In the genomic region with DNA sequence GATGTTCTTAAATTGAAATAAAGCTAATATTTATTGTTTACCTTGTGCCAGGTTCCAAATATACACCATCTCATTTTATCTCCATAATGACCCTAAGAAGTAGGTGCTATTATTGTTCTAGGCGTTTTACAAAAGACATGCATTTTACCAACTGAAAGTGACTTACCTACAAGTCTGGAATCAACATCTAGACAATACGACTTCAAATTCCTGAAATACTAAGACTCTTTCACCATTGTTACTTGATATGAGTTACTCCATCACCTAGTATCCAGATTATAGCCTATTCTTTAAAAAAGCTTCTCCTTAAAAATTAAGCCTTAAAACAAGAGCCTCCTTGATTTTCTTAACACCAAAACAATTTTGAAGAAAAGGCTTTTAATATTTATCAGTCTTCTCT, we compare ENCODE assay signal across 22 cellular contexts. TPM values are rescaled to one million over a fixed set of nuclear protein-coding genes. Genes with fewer than 3 reads are reported as not detected.
DNase-seq lines count a peak whose midpoint lies in the region; ATAC-seq, FAIRE-seq and TF ChIP-seq lines count a peak whose summit lies in the region.
"Had no signal": no experiment of that assay in that cellular context is flagged by ENCODE, and none has a peak within 500 bp of the region (broad histone marks: within the 10 kb centered on the region; RNA-seq: fewer than 3 reads in every experiment).

No MANE protein-coding gene starts in this region.

- DNase-seq in H54 (ENCODE audit: insufficient read length, low spot score) (no peak), NCI-H82 (lab: John Stamatoyannopoulos, UW) (no peak), HTR-8/SVneo (ENCODE audit: insufficient read length, low spot score) (no peak)
- no peak for DNase-seq in effector memory CD8-positive, alpha-beta T cell
- no peak for DNase-seq in activated CD4-positive, alpha-beta T cell treated with anti-CD3 and anti-CD28 coated beads, Interleukin-2, amount 10 ng/mL, durations not matched to agents 24 days and 14 days
- DNase-seq: 8988T; Calu3; CD4-positive, alpha-beta memory T cell; DMS79 treated with DMSO at 0.1 percent for 48 hours; GF-D8; HFFc6; KBM-7 had no signal

- H3K9me3 ChIP-seq in HUES64 (ENCODE audit: insufficient read depth, low read depth, low read length) = no peaks in the 10 kb centered on the region

- peak overlapping the region; percentile 26 to 74 for H3K27ac Mint-ChIP-seq in effector memory CD8-positive, alpha-beta T cell
- no peak overlapping the region for H3K27ac Mint-ChIP-seq in activated CD4-positive, alpha-beta T cell treated with anti-CD3 and anti-CD28 coated beads, Interleukin-2, amount 10 ng/mL, durations not matched to agents 24 days and 14 days
- H3K27ac Mint-ChIP-seq: CD14-positive monocyte; CD4-positive, alpha-beta memory T cell had no signal

- no peak overlapping the region for H3K4me3 Mint-ChIP-seq in effector memory CD8-positive, alpha-beta T cell
- no peak overlapping the region for H3K4me3 Mint-ChIP-seq in activated CD4-positive, alpha-beta T cell treated with anti-CD3 and anti-CD28 coated beads, Interleukin-2, amount 10 ng/mL, durations not matched to agents 24 days and 14 days
- H3K4me3 Mint-ChIP-seq: CD14-positive monocyte; CD4-positive, alpha-beta memory T cell; HFFc6; IgD-negative memory B cell had no signal

- no peaks in the 10 kb centered on the region for H3K27me3 ChIP-seq in HUES64 (ENCODE audit: insufficient read depth, low read length)
- H3K27me3 ChIP-seq: BLaER1 had no signal

- FAIRE-seq in H54 (lab: Jason Lieb, UNC) (peak; percentile 45), islet of Langerhans (lab: Jason Lieb, UNC) (peak; percentile 62), HTR-8/SVneo (lab: Jason Lieb, UNC) (no peak)

- TF ChIP-seq POLR2A in H54 (IDR thresholded peaks at IDR 0.05; ENCODE audit: low read depth, low read length) = no peak

- no peak for ATAC-seq in effector memory CD8-positive, alpha-beta T cell (replicated peaks)
- ATAC-seq in GM18907 (IDR thresholded peaks at IDR 0.05; ENCODE audit: unreplicated experiment) = no peak
- ATAC-seq: HCT116 had no signal

- no peaks in the 10 kb centered on the region for H3K27me3 Mint-ChIP-seq in effector memory CD8-positive, alpha-beta T cell
- no peaks in the 10 kb centered on the region for H3K27me3 Mint-ChIP-seq in activated CD4-positive, alpha-beta T cell treated with anti-CD3 and anti-CD28 coated beads, Interleukin-2, amount 10 ng/mL, durations not matched to agents 24 days and 14 days
- H3K27me3 Mint-ChIP-seq: CD4-positive, alpha-beta memory T cell; IgD-negative memory B cell had no signal

- H3K4me3 ChIP-seq in HUES64 (ENCODE audit: low read length) = no peak overlapping the region
- H3K4me3 ChIP-seq: BLaER1 had no signal

- peak overlapping the region; percentile 36; the same call in 1 of the 2 replicates for H3K27ac ChIP-seq in HUES64 (ENCODE audit: low read depth, low read length)
- H3K27ac ChIP-seq: BLaER1 had no signal

- H3K9ac ChIP-seq in HUES64 (ENCODE audit: low read depth, low read length) = no peak overlapping the region
- H3K9ac ChIP-seq: BLaER1 had no signal

- whole genome bisulfite sequencing in HUES64 = 70% methylated on average over 2 of the region's 2 CpGs

- no peaks in the 10 kb centered on the region for H3K9me3 Mint-ChIP-seq in effector memory CD8-positive, alpha-beta T cell
- H3K9me3 Mint-ChIP-seq in activated CD4-positive, alpha-beta T cell treated with anti-CD3 and anti-CD28 coated beads, Interleukin-2, amount 10 ng/mL, durations not matched to agents 24 days and 14 days = peaks cover 3% of the 10 kb centered on the region

- peaks cover 39% of the 10 kb centered on the region for H3K4me1 ChIP-seq in HUES64 (ENCODE audit: insufficient read depth, low read length)
- H3K4me1 ChIP-seq: BLaER1 had no signal

- peaks cover 14 to 34% of the 10 kb centered on the region in 2 donors for H3K4me1 Mint-ChIP-seq in effector memory CD8-positive, alpha-beta T cell (ENCODE audit: low read depth in 2 of 2)
- no peaks in the 10 kb centered on the region for H3K4me1 Mint-ChIP-seq in activated CD4-positive, alpha-beta T cell treated with anti-CD3 and anti-CD28 coated beads, Interleukin-2, amount 10 ng/mL, durations not matched to agents 24 days and 14 days

- H3K36me3 Mint-ChIP-seq in effector memory CD8-positive, alpha-beta T cell (ENCODE audit: insufficient read depth) = peaks cover 34% of the 10 kb centered on the region
- H3K36me3 Mint-ChIP-seq in activated CD4-positive, alpha-beta T cell treated with anti-CD3 and anti-CD28 coated beads, Interleukin-2, amount 10 ng/mL, durations not matched to agents 24 days and 14 days (ENCODE audit: low read depth) = peaks cover 55% of the 10 kb centered on the region

- intact Hi-C loops in activated CD4-positive, alpha-beta T cell treated with anti-CD3 and anti-CD28 coated beads, Interleukin-2, amount 10 ng/mL, durations not matched to agents 24 days and 14 days (cut with micrococcal nuclease) = no loop called here

- H3K36me3 ChIP-seq in HUES64 (ENCODE audit: insufficient read depth, low read length) = no peaks in the 10 kb centered on the region

RNA-seq across cellular contexts. Expression of a gene that starts 13.3 kb away (rescaled TPM):
- 0.60 TPM for polyA plus RNA-seq in HUES64 (2013, experiment 1 of 2)
- 1.1 TPM for polyA plus RNA-seq in HUES64 (2013, experiment 2 of 2)
- 2.8 and 3.0 TPM in 2 replicates for total RNA-seq in activated CD4-positive, alpha-beta T cell treated with anti-CD3 and anti-CD28 coated beads, Interleukin-2, amount 10 ng/mL, durations not matched to agents 24 days and 14 days
- total RNA-seq: H4 had no signal

RNA-seq across cellular contexts. Expression of a gene that starts 59.6 kb away (rescaled TPM):
- polyA plus RNA-seq in HUES64 (2013, experiment 1 of 2) = not detected
- polyA plus RNA-seq in HUES64 (2013, experiment 2 of 2) = not detected
- total RNA-seq in activated CD4-positive, alpha-beta T cell treated with anti-CD3 and anti-CD28 coated beads, Interleukin-2, amount 10 ng/mL, durations not matched to agents 24 days and 14 days = not detected in 2 replicates
- total RNA-seq: A673; CD4-positive, alpha-beta memory T cell; H4; HFFc6 had no signal
- polyA plus RNA-seq: AG04450, CD14-positive monocyte, IgD-negative memory B cell had no signal
